ENCODE assay signal across 1 cellular context in the genomic region with DNA sequence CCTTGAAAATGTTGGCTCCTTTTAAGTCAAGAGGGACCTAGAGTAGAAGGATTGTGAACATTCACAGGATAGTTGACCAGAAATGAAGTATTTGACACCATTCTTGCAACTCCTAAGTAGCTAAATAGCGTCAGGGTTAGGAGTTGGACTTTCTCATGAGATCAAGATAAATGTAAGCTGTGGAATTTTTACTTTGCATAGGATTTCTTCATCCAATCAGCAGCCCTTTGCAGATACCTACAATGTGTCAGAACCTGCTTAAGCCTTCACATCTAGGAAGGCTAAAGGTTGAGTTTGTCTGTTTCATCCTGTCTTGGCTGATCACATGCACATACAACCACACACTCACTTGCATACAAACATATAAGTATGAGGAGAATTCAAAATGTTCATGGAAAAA.
TF ChIP-seq lines count a peak whose summit lies in the region.

No MANE protein-coding gene starts in this region.

TF ChIP-seq in HepG2, 621 proteins besides CTCF, POLR2A, EP300 and RAD21 (continued from another document):
- TF ChIP-seq, protein P1, sequence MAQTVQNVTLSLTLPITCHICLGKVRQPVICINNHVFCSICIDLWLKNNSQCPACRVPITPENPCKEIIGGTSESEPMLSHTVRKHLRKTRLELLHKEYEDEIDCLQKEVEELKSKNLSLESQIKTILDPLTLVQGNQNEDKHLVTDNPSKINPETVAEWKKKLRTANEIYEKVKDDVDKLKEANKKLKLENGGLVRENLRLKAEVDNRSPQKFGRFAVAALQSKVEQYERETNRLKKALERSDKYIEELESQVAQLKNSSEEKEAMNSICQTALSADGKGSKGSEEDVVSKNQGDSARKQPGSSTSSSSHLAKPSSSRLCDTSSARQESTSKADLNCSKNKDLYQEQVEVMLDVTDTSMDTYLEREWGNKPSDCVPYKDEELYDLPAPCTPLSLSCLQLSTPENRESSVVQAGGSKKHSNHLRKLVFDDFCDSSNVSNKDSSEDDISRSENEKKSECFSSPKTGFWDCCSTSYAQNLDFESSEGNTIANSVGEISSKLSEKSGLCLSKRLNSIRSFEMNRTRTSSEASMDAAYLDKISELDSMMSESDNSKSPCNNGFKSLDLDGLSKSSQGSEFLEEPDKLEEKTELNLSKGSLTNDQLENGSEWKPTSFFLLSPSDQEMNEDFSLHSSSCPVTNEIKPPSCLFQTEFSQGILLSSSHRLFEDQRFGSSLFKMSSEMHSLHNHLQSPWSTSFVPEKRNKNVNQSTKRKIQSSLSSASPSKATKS (CRISPR knock-in tag; IDR thresholded peaks at IDR 0.05), result no peak
TF ChIP-seq in HepG2: peak in this region for 0.
